Comparison of ENCODE assay signal across 17 cellular contexts in genomic region chr11:16976360-16976759, GRCh38.
"Had no signal": no experiment of that assay in that cellular context is flagged by ENCODE, and none has a peak within 500 bp of the region (broad histone marks: within the 10 kb centered on the region; RNA-seq: fewer than 3 reads in every experiment).

No MANE protein-coding gene starts in this region.

- H3K9me3 Mint-ChIP-seq: activated CD4-positive, alpha-beta memory T cell treated with anti-CD3 and anti-CD28 coated beads, Interleukin-2, amount 10 ng/mL, durations not matched to agents 7 days and 5 days; dendritic cell treated with granulocyte-macrophage colony-stimulating factor and Interleukin-4, amounts not matched to agents 40 ng/mL and 50 ng/mL, for 4 days; nephron progenitor cell; stimulated activated naive CD8-positive, alpha-beta T cell treated with anti-CD3 and anti-CD28 coated beads, Interleukin-15, Interleukin-2, amounts not matched to agents 100 ng/mL and 50 ng/mL, for 24 hours; T-cell; WTC11 had no signal

- H3K9me2 ChIP-seq: SK-N-SH had no signal

- DNase-seq: activated CD4-positive, alpha-beta memory T cell treated with anti-CD3 and anti-CD28 coated beads, Interleukin-2, amount 10 ng/mL, durations not matched to agents 7 days and 5 days; activated CD4-positive, alpha-beta T cell treated with anti-CD3 and anti-CD28 coated beads for 48 hours; activated CD8-positive, alpha-beta memory T cell treated with anti-CD3 and anti-CD28 coated beads, Interleukin-2, amount 10 ng/mL, durations not matched to agents 7 days and 5 days; effector memory CD4-positive, alpha-beta T cell; esophagus squamous epithelium; midbrain; nephron progenitor cell; SK-N-SH; stimulated activated CD4-positive, alpha-beta T cell treated with anti-CD3 and anti-CD28 coated beads, Interleukin-2, amount 100 ng/mL, for 24 hours; T-cell; T1000 had no signal

- H3K4me3 ChIP-seq: esophagus squamous epithelium, prostate gland, right atrium auricular region had no signal

- H3K36me3 Mint-ChIP-seq: activated CD8-positive, alpha-beta memory T cell treated with anti-CD3 and anti-CD28 coated beads, Interleukin-2, amount 10 ng/mL, durations not matched to agents 7 days and 5 days; activated naive CD8-positive, alpha-beta T cell; WTC11 had no signal

- H3K27me3 Mint-ChIP-seq: activated naive CD8-positive, alpha-beta T cell; dendritic cell treated with granulocyte-macrophage colony-stimulating factor and Interleukin-4, amounts not matched to agents 40 ng/mL and 50 ng/mL, for 4 days; stimulated activated naive CD8-positive, alpha-beta T cell treated with anti-CD3 and anti-CD28 coated beads, Interleukin-15, Interleukin-2, amounts not matched to agents 100 ng/mL and 50 ng/mL, for 24 hours; T-cell had no signal

- ATAC-seq: activated CD8-positive, alpha-beta memory T cell treated with anti-CD3 and anti-CD28 coated beads, Interleukin-2, amount 10 ng/mL, durations not matched to agents 7 days and 5 days; T-cell; WTC11 had no signal

- H3K27ac ChIP-seq: esophagus squamous epithelium, prostate gland, right atrium auricular region had no signal

- H3K36me3 ChIP-seq: esophagus squamous epithelium, prostate gland, right atrium auricular region had no signal

- H3K27ac Mint-ChIP-seq: activated CD4-positive, alpha-beta memory T cell treated with anti-CD3 and anti-CD28 coated beads, Interleukin-2, amount 10 ng/mL, durations not matched to agents 7 days and 5 days; activated CD8-positive, alpha-beta memory T cell treated with anti-CD3 and anti-CD28 coated beads, Interleukin-2, amount 10 ng/mL, durations not matched to agents 7 days and 5 days; activated naive CD8-positive, alpha-beta T cell; dendritic cell treated with granulocyte-macrophage colony-stimulating factor and Interleukin-4, amounts not matched to agents 40 ng/mL and 50 ng/mL, for 4 days; nephron progenitor cell; stimulated activated naive CD8-positive, alpha-beta T cell treated with anti-CD3 and anti-CD28 coated beads, Interleukin-15, Interleukin-2, amounts not matched to agents 100 ng/mL and 50 ng/mL, for 24 hours; T-cell; WTC11 had no signal

- H3K4me3 Mint-ChIP-seq: activated CD4-positive, alpha-beta memory T cell treated with anti-CD3 and anti-CD28 coated beads, Interleukin-2, amount 10 ng/mL, durations not matched to agents 7 days and 5 days; activated CD8-positive, alpha-beta memory T cell treated with anti-CD3 and anti-CD28 coated beads, Interleukin-2, amount 10 ng/mL, durations not matched to agents 7 days and 5 days; activated naive CD8-positive, alpha-beta T cell; dendritic cell treated with granulocyte-macrophage colony-stimulating factor and Interleukin-4, amounts not matched to agents 40 ng/mL and 50 ng/mL, for 4 days; nephron progenitor cell; stimulated activated naive CD8-positive, alpha-beta T cell treated with anti-CD3 and anti-CD28 coated beads, Interleukin-15, Interleukin-2, amounts not matched to agents 100 ng/mL and 50 ng/mL, for 24 hours; T-cell; WTC11 had no signal

- H3K4me1 Mint-ChIP-seq: activated CD4-positive, alpha-beta memory T cell treated with anti-CD3 and anti-CD28 coated beads, Interleukin-2, amount 10 ng/mL, durations not matched to agents 7 days and 5 days; activated CD8-positive, alpha-beta memory T cell treated with anti-CD3 and anti-CD28 coated beads, Interleukin-2, amount 10 ng/mL, durations not matched to agents 7 days and 5 days; T-cell had no signal

- H3K4me1 ChIP-seq: prostate gland had no signal

- H3K27me3 ChIP-seq: esophagus squamous epithelium, right atrium auricular region had no signal

- H3K9me3 ChIP-seq: esophagus squamous epithelium, prostate gland, right atrium auricular region, SK-N-SH had no signal

- H3K4me2 ChIP-seq: SK-N-SH had no signal
